ENCODE assay signal across 18 cellular contexts in the genomic region with DNA sequence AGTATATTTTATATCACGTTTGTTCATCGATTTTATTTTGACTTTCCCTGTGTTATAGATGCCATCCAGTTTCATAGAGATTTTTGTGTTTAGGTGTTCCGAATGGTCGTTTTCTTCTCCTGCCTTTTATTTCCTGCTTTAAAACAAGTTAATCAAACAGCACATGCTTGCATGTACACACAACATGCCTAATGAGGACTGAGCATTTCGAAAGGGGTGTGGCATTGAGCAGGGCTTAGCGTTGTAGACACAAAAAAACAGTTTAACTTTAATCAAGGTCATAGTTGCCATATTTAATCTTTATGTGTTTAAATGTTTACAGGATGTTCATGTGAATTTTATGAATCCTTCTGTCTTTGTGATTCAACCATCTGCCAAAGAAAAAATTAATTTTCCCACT.
"Had no signal": no experiment of that assay in that cellular context is flagged by ENCODE, and none has a peak within 500 bp of the region (broad histone marks: within the 10 kb centered on the region; RNA-seq: fewer than 3 reads in every experiment).

No MANE protein-coding gene starts in this region.

- H3K27me3 ChIP-seq: cardiac muscle cell, hepatocyte, upper lobe of right lung had no signal

- ATAC-seq: activated CD4-positive, alpha-beta T cell treated with anti-CD3 and anti-CD28 coated beads for 36 hours; effector memory CD8-positive, alpha-beta T cell; left lung; upper lobe of right lung had no signal

- FAIRE-seq: kidney had no signal

- H3K4me2 ChIP-seq: hepatocyte had no signal

- H3K27ac Mint-ChIP-seq: activated CD4-positive, alpha-beta T cell treated with anti-CD3 and anti-CD28 coated beads for 36 hours; activated naive CD8-positive, alpha-beta T cell; mesothelial cell of epicardium; nephron had no signal

- H3K36me3 Mint-ChIP-seq: activated naive CD8-positive, alpha-beta T cell had no signal

- H2AFZ ChIP-seq: hepatocyte had no signal

- H3K27me3 Mint-ChIP-seq: effector memory CD8-positive, alpha-beta T cell had no signal

- DNase-seq: activated CD4-positive, alpha-beta T cell treated with anti-CD3 and anti-CD28 coated beads for 36 hours; activated CD4-positive, alpha-beta T cell treated with anti-CD3 and anti-CD28 coated beads, Interleukin-2, amount 50 U/mL, for 48 hours; effector memory CD8-positive, alpha-beta T cell; foreskin fibroblast; kidney; left lung; occipital lobe; posterior cingulate gyrus; stimulated activated CD4-positive, alpha-beta T cell treated with anti-CD3 and anti-CD28 coated beads, Interleukin-12 subunit alpha, Interleukin-12 subunit beta, amount 100 ng/mL, for 4 hours; stimulated activated CD4-positive, alpha-beta T cell treated with anti-CD3 and anti-CD28 coated beads, Interleukin-1b, Interleukin-23, amount 100 ng/mL, for 48 hours; stimulated activated CD8-positive, alpha-beta memory T cell treated with anti-CD3 and anti-CD28 coated beads, Interleukin-4, amount 100 ng/mL, for 48 hours; stimulated activated naive CD4-positive, alpha-beta T cell; upper lobe of right lung had no signal

- H3K9me3 Mint-ChIP-seq: effector memory CD8-positive, alpha-beta T cell; mesothelial cell of epicardium; nephron had no signal

- H3K9me3 ChIP-seq: left lung, upper lobe of right lung had no signal

- H3K27ac ChIP-seq: cardiac muscle cell, hepatocyte, left lung, upper lobe of right lung had no signal

- H3K36me3 ChIP-seq: cardiac muscle cell, left lung had no signal

- H3K4me3 ChIP-seq: cardiac muscle cell, hepatocyte, left lung, upper lobe of right lung had no signal

- H3K4me3 Mint-ChIP-seq: activated CD4-positive, alpha-beta T cell treated with anti-CD3 and anti-CD28 coated beads for 36 hours; activated naive CD8-positive, alpha-beta T cell; mesothelial cell of epicardium; nephron had no signal
